11 cellular contexts compared by ENCODE assay signal in genomic region chrY:12733625-12734024, GRCh38. TPM values are rescaled to one million over a fixed set of nuclear protein-coding genes. Genes with fewer than 3 reads are reported as not detected.
DNase-seq lines count a peak whose midpoint lies in the region; ATAC-seq, FAIRE-seq and TF ChIP-seq lines count a peak whose summit lies in the region.
"Had no signal": no experiment of that assay in that cellular context is flagged by ENCODE, and none has a peak within 500 bp of the region (broad histone marks: within the 10 kb centered on the region; RNA-seq: fewer than 3 reads in every experiment).

No MANE protein-coding gene starts in this region.

- no peak overlapping the region for H3K4me3 ChIP-seq in bronchial epithelial cell (ENCODE audit: low read depth, low read length)
- no peak overlapping the region for H3K4me3 ChIP-seq in endodermal cell (ENCODE audit: low read length)
- H3K4me3 ChIP-seq: sigmoid colon had no signal

- H3K27ac ChIP-seq in endodermal cell (ENCODE audit: low read depth, low read length): no peak overlapping the region
- H3K27ac ChIP-seq: sigmoid colon had no signal

- H3K27me3 ChIP-seq in bronchial epithelial cell (ENCODE audit: control insufficient read depth, insufficient read depth, low read length) (no peaks in the 10 kb centered on the region), endodermal cell (ENCODE audit: control insufficient read depth, insufficient read depth, low read length, poor library complexity, severe bottlenecking) (no peaks in the 10 kb centered on the region)
- H3K27me3 ChIP-seq: sigmoid colon had no signal

- H3K9me3 ChIP-seq in endodermal cell (ENCODE audit: control insufficient read depth, low read length): no peaks in the 10 kb centered on the region
- H3K9me3 ChIP-seq: sigmoid colon had no signal

- no peaks in the 10 kb centered on the region for H3K4me1 ChIP-seq in endodermal cell (ENCODE audit: control insufficient read depth, insufficient read depth, low read length)
- H3K4me1 ChIP-seq: sigmoid colon had no signal

- peaks cover 1% of the 10 kb centered on the region for H3K36me3 ChIP-seq in bronchial epithelial cell (ENCODE audit: control insufficient read depth, insufficient read depth, low read length)
- H3K36me3 ChIP-seq in endodermal cell (ENCODE audit: control insufficient read depth, insufficient read depth, low read length): peaks cover 25% of the 10 kb centered on the region
- H3K36me3 ChIP-seq: sigmoid colon had no signal

- H3K27ac Mint-ChIP-seq in endodermal cell: no peak overlapping the region
- H3K27ac Mint-ChIP-seq: activated naive CD8-positive, alpha-beta T cell treated with anti-CD3 and anti-CD28 coated beads, Interleukin-2, amount 10 ng/mL, durations not matched to agents 7 days and 5 days had no signal

- peak; percentile 75 for DNase-seq in activated effector memory CD4-positive, alpha-beta T cell treated with anti-CD3 and anti-CD28 coated beads, Interleukin-2, amount 50 U/mL, for 16 hours
- DNase-seq in activated effector memory CD4-positive, alpha-beta T cell treated with Interleukin-2 at 50 U/mL for 16 hours: no peak
- DNase-seq in bronchial epithelial cell (ENCODE audit: low read depth): peak; percentile 76
- DNase-seq in stimulated activated naive CD8-positive, alpha-beta T cell treated with anti-CD3 and anti-CD28 coated beads, Interleukin-15, Interleukin-2, amounts not matched to agents 100 U/mL and 50 U/mL, for 24 hours: peak; percentile 54
- no peak for DNase-seq in endodermal cell
- DNase-seq in AML-193 (lab: John Stamatoyannopoulos, UW): no peak
- DNase-seq: activated naive CD8-positive, alpha-beta T cell treated with anti-CD3 and anti-CD28 coated beads, Interleukin-2, amount 10 ng/mL, durations not matched to agents 7 days and 5 days; NCI-H1048; sigmoid colon had no signal

- peak; percentile 98 for ATAC-seq in HG03442 (IDR thresholded peaks at IDR 0.05; ENCODE audit: unreplicated experiment)
- ATAC-seq in stimulated activated naive CD8-positive, alpha-beta T cell treated with anti-CD3 and anti-CD28 coated beads, Interleukin-15, Interleukin-2, amounts not matched to agents 100 U/mL and 50 U/mL, for 24 hours: peak; percentile 100
- ATAC-seq in GM18511 (IDR thresholded peaks at IDR 0.05; ENCODE audit: unreplicated experiment): no peak

- 89 to 100% methylated on average over 3 of the region's 3 CpGs for WGBS in endodermal cell (ENCODE audit: insufficient coverage in 1 of 2, insufficient read length in 1 of 2), 2 experiments

- H3K9ac ChIP-seq in endodermal cell (ENCODE audit: extremely low read depth, low read length, poor library complexity, severe bottlenecking): no peak overlapping the region

- no peaks in the 10 kb centered on the region for H3K27me3 Mint-ChIP-seq in endodermal cell (ENCODE audit: insufficient read depth)
- H3K27me3 Mint-ChIP-seq: activated naive CD8-positive, alpha-beta T cell treated with anti-CD3 and anti-CD28 coated beads, Interleukin-2, amount 10 ng/mL, durations not matched to agents 7 days and 5 days had no signal

- no peaks in the 10 kb centered on the region for H3K36me3 Mint-ChIP-seq in endodermal cell (ENCODE audit: low read depth)

- no peaks in the 10 kb centered on the region for H3K4me1 Mint-ChIP-seq in endodermal cell

- no peak for FAIRE-seq in bronchial epithelial cell (lab: Jason Lieb, UNC)

- no peaks in the 10 kb centered on the region for H3K9me3 Mint-ChIP-seq in endodermal cell
- H3K9me3 Mint-ChIP-seq: activated naive CD8-positive, alpha-beta T cell treated with anti-CD3 and anti-CD28 coated beads, Interleukin-2, amount 10 ng/mL, durations not matched to agents 7 days and 5 days had no signal

- TF ChIP-seq CTCF in bronchial epithelial cell (IDR thresholded peaks at IDR 0.05; ENCODE audit: insufficient read depth, low read length, severe bottlenecking) (no peak), endodermal cell (conservative IDR thresholded peaks at IDR 0.05) (no peak)

- no peak overlapping the region for H3K4me3 Mint-ChIP-seq in endodermal cell
- H3K4me3 Mint-ChIP-seq: activated naive CD8-positive, alpha-beta T cell treated with anti-CD3 and anti-CD28 coated beads, Interleukin-2, amount 10 ng/mL, durations not matched to agents 7 days and 5 days had no signal

RNA-seq across cellular contexts. Expression of gene USP9Y, which starts 32.6 kb away (rescaled TPM):
- total RNA-seq in bronchial epithelial cell: 15.0 TPM in 1 of 2 replicates, not detected in the other
- 10 to 100 TPM in 1 of 2 donors, not detected in 1; 44.1 TPM for total RNA-seq in endodermal cell
- polyA plus RNA-seq in endodermal cell (2013, experiment 1 of 2): 25.2 TPM
- polyA plus RNA-seq in endodermal cell (2013, experiment 2 of 2): 24.0 TPM

Comparison
In these comparisons a context has a peak if more than half of its experiments do, and no peak if none do; other contexts are left out.
1. DNase-seq: peak in activated effector memory CD4-positive, alpha-beta T cell treated with anti-CD3 and anti-CD28 coated beads, Interleukin-2, amount 50 U/mL, for 16 hours (single experiment), bronchial epithelial cell (single experiment) and stimulated activated naive CD8-positive, alpha-beta T cell treated with anti-CD3 and anti-CD28 coated beads, Interleukin-15, Interleukin-2, amounts not matched to agents 100 U/mL and 50 U/mL, for 24 hours (single experiment); none in activated effector memory CD4-positive, alpha-beta T cell treated with Interleukin-2 at 50 U/mL for 16 hours (single experiment), endodermal cell (single experiment) and AML-193 (0 of 2).